In the genomic region with DNA sequence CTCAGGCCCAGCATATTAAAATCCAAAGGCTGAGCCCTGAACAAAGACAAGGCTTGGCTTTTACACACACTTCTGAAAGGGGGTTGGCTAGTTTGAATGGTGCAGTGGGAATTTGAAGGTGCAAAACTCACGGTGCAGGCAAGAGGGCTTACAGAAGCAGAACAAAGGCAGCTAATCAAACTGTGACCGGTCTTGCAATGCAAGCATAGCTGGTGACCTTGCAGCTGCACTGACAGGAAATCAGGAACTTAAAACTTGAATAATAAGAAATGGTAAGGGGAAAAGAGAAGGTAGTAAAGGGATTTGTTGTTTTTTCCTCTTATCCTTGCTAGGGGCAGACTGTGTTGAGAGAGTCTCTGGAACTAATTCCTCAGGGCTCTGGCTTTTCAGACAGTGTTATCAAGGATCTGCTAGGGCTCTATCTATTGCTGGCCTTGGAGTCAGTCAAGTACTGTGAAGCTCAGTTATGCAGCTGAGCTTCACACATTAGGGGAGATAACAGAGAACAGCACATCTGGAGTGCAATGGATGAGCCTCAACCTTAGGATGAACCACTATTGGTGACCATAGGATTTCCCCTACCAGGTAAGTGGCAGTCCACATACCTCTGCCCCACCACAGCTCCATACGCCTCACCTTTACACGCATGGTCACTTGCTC, we compare ENCODE assay signal across 22 cellular contexts.
A peak's percentile ranks its signal among the peaks of the same experiment; 100 is the strongest.
DNase-seq lines count a peak whose midpoint lies in the region; ATAC-seq and TF ChIP-seq lines count a peak whose summit lies in the region.
"Had no signal": no experiment of that assay in that cellular context is flagged by ENCODE, and none has a peak within 500 bp of the region (broad histone marks: within the 10 kb centered on the region; RNA-seq: fewer than 3 reads in every experiment).

No MANE protein-coding gene starts in this region.

- H3K36me3 Mint-ChIP-seq in activated naive CD4-positive, alpha-beta T cell treated with anti-CD3 and anti-CD28 coated beads, Interleukin-2, amount 50 U/mL, for 24 hours: no peaks in the 10 kb centered on the region
- H3K36me3 Mint-ChIP-seq in type B pancreatic cell: peaks cover 4% of the 10 kb centered on the region

- H3K4me3 Mint-ChIP-seq in activated naive CD4-positive, alpha-beta T cell treated with anti-CD3 and anti-CD28 coated beads, Interleukin-2, amount 50 U/mL, for 24 hours: no peak overlapping the region
- no peak overlapping the region for H3K4me3 Mint-ChIP-seq in type B pancreatic cell

- DNase-seq in activated naive CD4-positive, alpha-beta T cell treated with Interleukin-2 at 50 U/mL for 16 hours: no peak
- DNase-seq in NB4 (ENCODE audit: low read depth) (peak; percentile 43), type B pancreatic cell (ENCODE audit: extremely low spot score, unreplicated experiment) (no peak), HPDE6-E6E7 (ENCODE audit: extremely low spot score) (no peak), GDM1 (lab: John Stamatoyannopoulos, UW) (no peak), dermis blood vessel endothelial cell (no peak)
- DNase-seq: activated CD4-positive, CD25-positive, alpha-beta regulatory T cell treated with anti-CD3 and anti-CD28 coated beads, Interleukin-2, amount 50 U/mL, for 72 hours; activated CD8-positive, alpha-beta memory T cell treated with anti-CD3 and anti-CD28 coated beads, Interleukin-2, amount 50 U/mL, for 4 hours; activated effector memory CD4-positive, alpha-beta T cell treated with anti-CD3 and anti-CD28 coated beads, Interleukin-2, amount 50 U/mL, for 16 hours; DMS79 treated with DMSO at 0.1 percent for 48 hours; GOT3; IMR-90; NCI-H1092; NCI-H2081; NCI-H524 treated with DMSO at 0.1 percent for 48 hours; retina; SIG-M5; stimulated activated CD4-positive, alpha-beta T cell treated with anti-CD3 and anti-CD28 coated beads, Interleukin-12 subunit alpha, Interleukin-12 subunit beta, amount 100 ng/mL, for 4 hours; stimulated activated naive CD4-positive, alpha-beta T cell; transverse colon had no signal

- H3K27me3 Mint-ChIP-seq in activated naive CD4-positive, alpha-beta T cell treated with anti-CD3 and anti-CD28 coated beads, Interleukin-2, amount 50 U/mL, for 24 hours: no peaks in the 10 kb centered on the region
- H3K27me3 Mint-ChIP-seq in type B pancreatic cell: peaks cover 4% of the 10 kb centered on the region

- H3K4me3 ChIP-seq in NB4 (ENCODE audit: low read depth, low read length): no peak overlapping the region
- H3K4me3 ChIP-seq: transverse colon had no signal

- H3K27ac Mint-ChIP-seq in activated naive CD4-positive, alpha-beta T cell treated with anti-CD3 and anti-CD28 coated beads, Interleukin-2, amount 50 U/mL, for 24 hours: peak overlapping the region; percentile 46
- peak overlapping the region; percentile 35 for H3K27ac Mint-ChIP-seq in type B pancreatic cell

- no peak for TF ChIP-seq POLR2A in NB4 (IDR thresholded peaks at IDR 0.05; ENCODE audit: extremely low read depth, insufficient read length)

- H3K9me3 Mint-ChIP-seq in activated naive CD4-positive, alpha-beta T cell treated with anti-CD3 and anti-CD28 coated beads, Interleukin-2, amount 50 U/mL, for 24 hours: no peaks in the 10 kb centered on the region
- H3K9me3 Mint-ChIP-seq in type B pancreatic cell: peaks cover 5% of the 10 kb centered on the region

- H3K4me1 Mint-ChIP-seq in activated naive CD4-positive, alpha-beta T cell treated with anti-CD3 and anti-CD28 coated beads, Interleukin-2, amount 50 U/mL, for 24 hours: peaks cover 42% of the 10 kb centered on the region
- H3K4me1 Mint-ChIP-seq in type B pancreatic cell (ENCODE audit: unreplicated experiment): peaks cover 9% of the 10 kb centered on the region

- TF ChIP-seq CTCF in NB4 (IDR thresholded peaks at IDR 0.05; ENCODE audit: low read depth, low read length): no peak
- TF ChIP-seq CTCF in type B pancreatic cell (conservative IDR thresholded peaks at IDR 0.05): no peak

- ATAC-seq in esophagus mucosa: peak; percentile 8
